29 cellular contexts compared by ENCODE assay signal in genomic region chrX:145623453-145623852, GRCh38.
"Had no signal": no experiment of that assay in that cellular context is flagged by ENCODE, and none has a peak within 500 bp of the region (broad histone marks: within the 10 kb centered on the region; RNA-seq: fewer than 3 reads in every experiment).

No MANE protein-coding gene starts in this region.

- H3K36me3 ChIP-seq: ovary, right lobe of liver, sigmoid colon, stomach, thoracic aorta, thyroid gland, tibial nerve, upper lobe of left lung, vagina had no signal

- H3K27ac ChIP-seq: ovary, parathyroid adenoma, psoas muscle, right lobe of liver, sigmoid colon, stomach, thoracic aorta, thyroid gland, tibial nerve, upper lobe of left lung, vagina had no signal

- H3K27me3 Mint-ChIP-seq: naive thymus-derived CD4-positive, alpha-beta T cell; progenitor cell of endocrine pancreas; stimulated activated naive B cell treated with anti-CD40 and anti-IgM and Interleukin-4, amounts not matched to agents 10 μg/mL and 1 μg/mL and 100 μg/mL, for 72 hours; stimulated activated naive CD8-positive, alpha-beta T cell treated with anti-CD3 and anti-CD28 coated beads, Interleukin-15, Interleukin-2, amounts not matched to agents 100 ng/mL and 50 ng/mL, for 24 hours had no signal

- H3K79me2 ChIP-seq: parathyroid adenoma had no signal

- H3K4me1 ChIP-seq: parathyroid adenoma, psoas muscle, right lobe of liver, sigmoid colon, stomach, thyroid gland, tibial nerve, upper lobe of left lung, vagina had no signal

- H3K27ac Mint-ChIP-seq: naive thymus-derived CD4-positive, alpha-beta T cell; natural killer cell; nephron; progenitor cell of endocrine pancreas; stimulated activated effector memory CD8-positive, alpha-beta T cell treated with anti-CD3 and anti-CD28 coated beads, Interleukin-12 subunit alpha, Interleukin-12 subunit beta, amount 100 ng/mL, for 72 hours; stimulated activated naive B cell treated with anti-CD40 and anti-IgM and Interleukin-4, amounts not matched to agents 10 μg/mL and 1 μg/mL and 100 μg/mL, for 72 hours; stimulated activated naive CD8-positive, alpha-beta T cell treated with anti-CD3 and anti-CD28 coated beads, Interleukin-15, Interleukin-2, amounts not matched to agents 100 ng/mL and 50 ng/mL, for 24 hours had no signal

- H3K4me3 ChIP-seq: ovary, psoas muscle, right lobe of liver, sigmoid colon, stomach, thoracic aorta, thyroid gland, tibial nerve, upper lobe of left lung, vagina had no signal

- H3K9me3 Mint-ChIP-seq: nephron; stimulated activated naive B cell treated with anti-CD40 and anti-IgM and Interleukin-4, amounts not matched to agents 10 μg/mL and 1 μg/mL and 100 μg/mL, for 72 hours had no signal

- H3K9ac ChIP-seq: parathyroid adenoma had no signal

- DNase-seq: naive thymus-derived CD4-positive, alpha-beta T cell; natural killer cell; occipital lobe; ovary; posterior cingulate gyrus; psoas muscle; right cardiac atrium; right lobe of liver; sigmoid colon; small intestine; stimulated activated CD4-positive, alpha-beta T cell treated with anti-CD3 and anti-CD28 coated beads, Interleukin-15, amount 100 ng/mL, for 24 hours; stimulated activated CD4-positive, alpha-beta T cell treated with anti-CD3 and anti-CD28 coated beads, Interleukin-2, amount 100 ng/mL, for 24 hours; stimulated activated CD4-positive, alpha-beta T cell treated with anti-CD3 and anti-CD28 coated beads, Interleukin-2, amount 100 ng/mL, for 48 hours; stimulated activated CD4-positive, alpha-beta T cell treated with anti-CD3 and anti-CD28 coated beads, Interleukin-4, amount 100 ng/mL, for 24 hours; stimulated activated naive B cell treated with anti-CD40 and anti-IgM and Interleukin-4, amounts not matched to agents 10 μg/mL and 1 μg/mL and 100 μg/mL, for 72 hours; stimulated activated naive CD4-positive, alpha-beta T cell treated with Interleukin-2 at 50 U/mL for 16 hours; stomach; thyroid gland; trophoblast cell; upper lobe of left lung had no signal

- H3K4me1 Mint-ChIP-seq: naive thymus-derived CD4-positive, alpha-beta T cell; natural killer cell; nephron; neural crest cell; stimulated activated effector memory CD8-positive, alpha-beta T cell treated with anti-CD3 and anti-CD28 coated beads, Interleukin-12 subunit alpha, Interleukin-12 subunit beta, amount 100 ng/mL, for 72 hours; stimulated activated naive B cell treated with anti-CD40 and anti-IgM and Interleukin-4, amounts not matched to agents 10 μg/mL and 1 μg/mL and 100 μg/mL, for 72 hours had no signal

- H3K9me3 ChIP-seq: ovary, psoas muscle, right lobe of liver, sigmoid colon, stomach, thoracic aorta, thyroid gland, tibial nerve, upper lobe of left lung, vagina had no signal

- H3K27me3 ChIP-seq: ovary, right lobe of liver, sigmoid colon, stomach, thyroid gland, tibial nerve, upper lobe of left lung, vagina had no signal

- H3K36me3 Mint-ChIP-seq: naive thymus-derived CD4-positive, alpha-beta T cell; natural killer cell; stimulated activated effector memory CD8-positive, alpha-beta T cell treated with anti-CD3 and anti-CD28 coated beads, Interleukin-12 subunit alpha, Interleukin-12 subunit beta, amount 100 ng/mL, for 72 hours; stimulated activated naive B cell treated with anti-CD40 and anti-IgM and Interleukin-4, amounts not matched to agents 10 μg/mL and 1 μg/mL and 100 μg/mL, for 72 hours had no signal

- H2AFZ ChIP-seq: parathyroid adenoma had no signal

- H3K4me3 Mint-ChIP-seq: naive thymus-derived CD4-positive, alpha-beta T cell; natural killer cell; nephron; neural crest cell; stimulated activated effector memory CD8-positive, alpha-beta T cell treated with anti-CD3 and anti-CD28 coated beads, Interleukin-12 subunit alpha, Interleukin-12 subunit beta, amount 100 ng/mL, for 72 hours; stimulated activated naive B cell treated with anti-CD40 and anti-IgM and Interleukin-4, amounts not matched to agents 10 μg/mL and 1 μg/mL and 100 μg/mL, for 72 hours; stimulated activated naive CD8-positive, alpha-beta T cell treated with anti-CD3 and anti-CD28 coated beads, Interleukin-15, Interleukin-2, amounts not matched to agents 100 ng/mL and 50 ng/mL, for 24 hours had no signal
